14 cellular contexts compared by ENCODE assay signal in the genomic region with DNA sequence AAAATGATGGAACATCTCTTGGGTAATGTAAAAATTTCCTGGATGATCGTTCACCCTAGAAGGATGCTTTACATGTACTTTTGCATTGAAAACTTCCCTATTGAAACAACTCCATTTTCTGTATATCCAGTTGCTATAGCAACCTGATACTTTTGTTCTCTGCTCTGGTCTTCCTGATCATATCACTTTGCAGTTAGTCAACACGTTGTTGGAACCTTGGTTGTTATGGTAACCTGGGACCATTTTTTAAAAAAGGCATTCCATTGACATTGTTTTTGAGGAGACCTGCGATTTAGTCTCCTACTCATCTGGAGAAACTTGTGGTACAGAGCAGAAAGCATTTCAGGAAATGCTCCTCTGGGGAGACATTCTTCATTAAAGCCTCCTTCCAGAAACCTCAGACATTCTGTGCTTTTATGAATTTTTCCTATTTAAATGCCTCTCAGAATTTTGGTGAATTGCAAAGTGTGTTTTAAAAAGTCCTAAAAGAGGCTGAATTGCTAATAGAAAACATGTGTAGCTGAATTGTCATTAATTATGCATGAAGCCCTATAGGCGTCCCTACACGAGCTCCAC.
A peak's percentile ranks its signal among the peaks of the same experiment; 100 is the strongest.
DNase-seq lines count a peak whose midpoint lies in the region; ATAC-seq and TF ChIP-seq lines count a peak whose summit lies in the region.
"Had no signal": no experiment of that assay in that cellular context is flagged by ENCODE, and none has a peak within 500 bp of the region (broad histone marks: within the 10 kb centered on the region; RNA-seq: fewer than 3 reads in every experiment).

No MANE protein-coding gene starts in this region.

- CTCF ChIA-PET in HEK293T (lab: Yijun Ruan, JAX) (no interaction called here), SK-N-SH (lab: Yijun Ruan, JAX) (no interaction called here)

- TF ChIP-seq EP300 in neural cell (conservative IDR thresholded peaks at IDR 0.05; ENCODE audit: poor library complexity, severe bottlenecking) = peak; percentile 67
- TF ChIP-seq EP300 in SK-N-SH (IDR thresholded peaks at IDR 0.05; ENCODE audit: borderline replicate concordance in 1 of 2, low read depth in 1 of 2, low read length in 1 of 2) = no peak

- H3F3A ChIP-seq in neural cell (ENCODE audit: insufficient read depth, low read length, poor library complexity, severe bottlenecking) (no peaks in the 10 kb centered on the region), SK-N-SH (replicated peaks; ENCODE audit: insufficient read depth) (no peaks in the 10 kb centered on the region)

- H4K20me1 ChIP-seq in hepatocyte (ENCODE audit: insufficient read depth, poor library complexity, severe bottlenecking) (no peaks in the 10 kb centered on the region), neural cell (ENCODE audit: insufficient read depth) (no peaks in the 10 kb centered on the region), SK-N-SH (ENCODE audit: insufficient read depth) (no peaks in the 10 kb centered on the region)

- TF ChIP-seq CTCF in hepatocyte (IDR thresholded peaks at IDR 0.05; ENCODE audit: poor library complexity) (no peak), neural cell (IDR thresholded peaks at IDR 0.05; ENCODE audit: poor library complexity, severe bottlenecking) (no peak), SK-N-SH (IDR thresholded peaks at IDR 0.05) (no peak)

- no peaks in the 10 kb centered on the region for H3K27me3 ChIP-seq in hepatocyte
- no peaks in the 10 kb centered on the region for H3K27me3 ChIP-seq in neural cell (ENCODE audit: insufficient read depth, low read depth, low read length)
- no peaks in the 10 kb centered on the region for H3K27me3 ChIP-seq in SK-N-SH (ENCODE audit: insufficient read depth)

- WGBS in hepatocyte (ENCODE audit: low lambda C conversion rate, missing lambda C conversion rate) = 30% methylated on average over 5 of the region's 5 CpGs
- WGBS in SK-N-SH (ENCODE audit: low lambda C conversion rate) = under 1% methylated on average over 5 of the region's 5 CpGs

- POLR2A ChIA-PET in HEK293T (lab: Yijun Ruan, JAX) = no interaction called here
- POLR2A ChIA-PET in SK-N-SH (lab: Yijun Ruan, JAX) = no interaction called here

- peak overlapping the region; percentile 73 for H3K27ac ChIP-seq in hepatocyte
- peak overlapping the region; percentile 59 for H3K27ac ChIP-seq in neural cell (ENCODE audit: low read length)
- no peak overlapping the region for H3K27ac ChIP-seq in SK-N-SH (ENCODE audit: low read depth in 2 of 2, low read length in 1 of 2)
- H3K27ac ChIP-seq: PC-9 had no signal

- H3K9me3 ChIP-seq in hepatocyte (ENCODE audit: low read depth) (no peaks in the 10 kb centered on the region), neural cell (ENCODE audit: low read length) (no peaks in the 10 kb centered on the region), SK-N-SH (no peaks in the 10 kb centered on the region)

- no peak overlapping the region for H3K4me3 ChIP-seq in hepatocyte
- H3K4me3 ChIP-seq in neural cell (ENCODE audit: low read length) = peak overlapping the region; percentile 44
- H3K4me3 ChIP-seq in SK-N-SH (ENCODE audit: low read depth in 2 of 2, low read length in 1 of 2) = no peak overlapping the region
- H3K4me3 ChIP-seq: PC-9 had no signal

- peak; percentile 47 for DNase-seq in DMS153 (lab: John Stamatoyannopoulos, UW)
- peak; percentile 1 for DNase-seq in NCI-H748 treated with DMSO at 0.1 percent for 48 hours (lab: John Stamatoyannopoulos, UW)
- peak; percentile 11 for DNase-seq in hepatocyte (ENCODE audit: low spot score)
- DNase-seq in HEK293T (ENCODE audit: extremely low spot score) = no peak
- DNase-seq in SK-N-SH = no peak
- DNase-seq: ACHN; CD8-positive, alpha-beta T cell; NCI-H1436; NCI-H2029 treated with DMSO at 0.1 percent for 48 hours; NCI-H2227 treated with DMSO at 0.1 percent for 48 hours; NCI-H69; PC-9 had no signal

- H3K36me3 ChIP-seq in hepatocyte (replicated peaks; ENCODE audit: insufficient read depth, low read depth) (no peaks in the 10 kb centered on the region), neural cell (ENCODE audit: insufficient read depth, low read length) (no peaks in the 10 kb centered on the region), SK-N-SH (replicated peaks in 1 of 2; ENCODE audit: control insufficient read depth in 1 of 2, insufficient read depth in 2 of 2, low read length in 1 of 2) (no peaks in the 10 kb centered on the region)

- H3K9ac ChIP-seq in neural cell (ENCODE audit: low read length) = no peak overlapping the region
- H3K9ac ChIP-seq in SK-N-SH = no peak overlapping the region

- H2AFZ ChIP-seq in hepatocyte (no peak overlapping the region), neural cell (ENCODE audit: low read depth, low read length) (peak overlapping the region; percentile 31), SK-N-SH (ENCODE audit: low read depth) (no peak overlapping the region)
- H2AFZ ChIP-seq: PC-9 had no signal

- H3K4me1 ChIP-seq in hepatocyte (ENCODE audit: insufficient read depth) (peaks cover 13% of the 10 kb centered on the region), SK-N-SH (ENCODE audit: control insufficient read depth in 1 of 2, insufficient read depth in 2 of 2, low read depth in 1 of 2, low read length in 1 of 2) (no peaks in the 10 kb centered on the region)

- H3K9me2 ChIP-seq in hepatocyte (replicated peaks; ENCODE audit: insufficient read depth) = no peaks in the 10 kb centered on the region
- H3K9me2 ChIP-seq in neural cell (ENCODE audit: insufficient read depth, low read length) = no peaks in the 10 kb centered on the region
- no peaks in the 10 kb centered on the region for H3K9me2 ChIP-seq in SK-N-SH

- no peak for ATAC-seq in GM21619 (IDR thresholded peaks at IDR 0.05; ENCODE audit: unreplicated experiment)
- ATAC-seq: CD8-positive, alpha-beta T cell had no signal

- H3K4me2 ChIP-seq in hepatocyte (peak overlapping the region; percentile 8), neural cell (ENCODE audit: low read length) (peak overlapping the region; percentile 40), SK-N-SH (no peak overlapping the region)
- H3K4me2 ChIP-seq: PC-9 had no signal

- TF ChIP-seq RAD21 in neural cell (conservative IDR thresholded peaks at IDR 0.05) = peak; percentile 23
- no peak for TF ChIP-seq RAD21 in SK-N-SH (IDR thresholded peaks at IDR 0.05; ENCODE audit: low read length)

- H3K79me2 ChIP-seq in hepatocyte (no peaks in the 10 kb centered on the region), neural cell (replicated peaks; ENCODE audit: insufficient read depth, low read length) (no peaks in the 10 kb centered on the region), SK-N-SH (ENCODE audit: insufficient read depth) (no peaks in the 10 kb centered on the region)

TF ChIP-seq in HEK293T, 16 proteins besides CTCF, POLR2A, EP300 and RAD21:
- TF ChIP-seq TARDBP (IDR thresholded peaks at IDR 0.05) (no peak), FOXA1 (IDR thresholded peaks at IDR 0.05) (no peak), BHLHE40 (IDR thresholded peaks at IDR 0.05; ENCODE audit: borderline replicate concordance) (no peak), FOXK2 (IDR thresholded peaks at IDR 0.05) (no peak), HDGF (IDR thresholded peaks at IDR 0.05; ENCODE audit: borderline replicate concordance) (no peak), FOXM1 (IDR thresholded peaks at IDR 0.05; ENCODE audit: borderline replicate concordance) (no peak), SUZ12 (IDR thresholded peaks at IDR 0.05) (no peak), ZNF384 (IDR thresholded peaks at IDR 0.05) (no peak), SP1 (IDR thresholded peaks at IDR 0.05) (no peak), L3MBTL2 (conservative IDR thresholded peaks at IDR 0.05) (no peak)
- TF ChIP-seq, protein P1, sequence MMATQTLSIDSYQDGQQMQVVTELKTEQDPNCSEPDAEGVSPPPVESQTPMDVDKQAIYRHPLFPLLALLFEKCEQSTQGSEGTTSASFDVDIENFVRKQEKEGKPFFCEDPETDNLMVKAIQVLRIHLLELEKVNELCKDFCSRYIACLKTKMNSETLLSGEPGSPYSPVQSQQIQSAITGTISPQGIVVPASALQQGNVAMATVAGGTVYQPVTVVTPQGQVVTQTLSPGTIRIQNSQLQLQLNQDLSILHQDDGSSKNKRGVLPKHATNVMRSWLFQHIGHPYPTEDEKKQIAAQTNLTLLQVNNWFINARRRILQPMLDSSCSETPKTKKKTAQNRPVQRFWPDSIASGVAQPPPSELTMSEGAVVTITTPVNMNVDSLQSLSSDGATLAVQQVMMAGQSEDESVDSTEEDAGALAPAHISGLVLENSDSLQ (IDR thresholded peaks at IDR 0.05) = no peak

TF ChIP-seq in SK-N-SH, 30 proteins besides CTCF, POLR2A, EP300 and RAD21 (continues in another document):
- TF ChIP-seq MXI1 (IDR thresholded peaks at IDR 0.05; ENCODE audit: low read depth, low read length) = no peak
- TF ChIP-seq MEF2A (IDR thresholded peaks at IDR 0.05; ENCODE audit: borderline replicate concordance, low read depth) = no peak
- no peak for TF ChIP-seq TCF12 (IDR thresholded peaks at IDR 0.05)
- no peak for TF ChIP-seq POLR2AphosphoS5 (IDR thresholded peaks at IDR 0.05; ENCODE audit: low read depth, low read length)
- TF ChIP-seq TAF1 (IDR thresholded peaks at IDR 0.05; ENCODE audit: borderline replicate concordance, low read depth, low read length) = no peak
- TF ChIP-seq YY1 (IDR thresholded peaks at IDR 0.05; ENCODE audit: low read depth) = no peak
- TF ChIP-seq RCOR1 (IDR thresholded peaks at IDR 0.05; ENCODE audit: low read length) = no peak
- TF ChIP-seq, protein P2, sequence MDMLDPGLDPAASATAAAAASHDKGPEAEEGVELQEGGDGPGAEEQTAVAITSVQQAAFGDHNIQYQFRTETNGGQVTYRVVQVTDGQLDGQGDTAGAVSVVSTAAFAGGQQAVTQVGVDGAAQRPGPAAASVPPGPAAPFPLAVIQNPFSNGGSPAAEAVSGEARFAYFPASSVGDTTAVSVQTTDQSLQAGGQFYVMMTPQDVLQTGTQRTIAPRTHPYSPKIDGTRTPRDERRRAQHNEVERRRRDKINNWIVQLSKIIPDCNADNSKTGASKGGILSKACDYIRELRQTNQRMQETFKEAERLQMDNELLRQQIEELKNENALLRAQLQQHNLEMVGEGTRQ (IDR thresholded peaks at IDR 0.05; ENCODE audit: borderline replicate concordance, low read depth, low read length) = no peak
- TF ChIP-seq FOXJ3 (CRISPR knock-in tag; IDR thresholded peaks at IDR 0.05) = no peak
- TF ChIP-seq GABPA (IDR thresholded peaks at IDR 0.05; ENCODE audit: low read depth) = no peak
- no peak for TF ChIP-seq JUND (IDR thresholded peaks at IDR 0.05)

Comparison
In these comparisons a context has a peak if more than half of its experiments do, and no peak if none do; other contexts are left out.
1. DNase-seq: peak in DMS153 (single experiment), NCI-H748 treated with DMSO at 0.1 percent for 48 hours (single experiment) and hepatocyte (single experiment); none in HEK293T (single experiment) and SK-N-SH (single experiment).
2. H3K27ac ChIP-seq: peak in hepatocyte (single experiment) and neural cell (single experiment); none in SK-N-SH (0 of 2).